ENCODE assay signal across 16 cellular contexts in the genomic region with DNA sequence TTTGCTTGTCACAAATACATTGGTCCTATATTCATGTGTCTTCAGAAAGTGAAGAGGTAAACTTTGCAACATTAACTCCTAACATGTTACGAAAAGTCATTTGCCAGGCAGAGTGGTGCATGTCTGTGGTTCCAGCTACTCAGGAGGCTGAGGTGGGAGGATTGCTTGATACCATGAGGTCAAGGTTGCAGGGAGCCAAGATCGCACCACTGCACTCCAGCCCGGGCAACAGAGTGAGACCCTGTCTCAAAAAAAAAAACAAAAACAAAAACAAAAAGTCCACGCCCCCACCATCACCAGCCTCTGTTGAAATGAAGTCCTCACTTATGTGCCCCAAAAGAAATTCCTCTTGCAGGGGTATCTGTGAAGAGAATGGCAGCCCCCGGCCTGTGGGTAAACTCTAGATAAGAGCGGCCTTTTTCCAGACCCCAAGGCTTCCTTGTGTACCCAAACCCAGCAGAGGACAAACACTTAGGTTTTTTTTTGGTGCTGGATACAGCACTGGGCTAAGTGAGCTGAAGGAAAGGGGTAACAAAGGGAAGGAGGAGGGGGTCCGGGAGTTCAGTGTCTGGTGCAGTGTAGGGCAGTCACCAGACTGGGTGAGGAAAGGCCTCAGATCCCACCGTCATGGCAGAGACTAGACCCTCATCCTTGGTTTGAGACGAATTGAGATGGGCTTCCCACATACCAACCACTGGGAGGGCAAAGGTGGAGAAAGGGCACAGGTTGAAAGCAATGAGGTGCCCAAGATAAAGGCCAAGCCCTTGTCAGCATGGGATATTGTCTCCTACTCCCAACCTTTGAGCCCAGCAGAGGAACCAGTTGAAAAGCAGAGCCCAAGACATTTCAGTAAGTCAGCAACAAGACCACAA.
"Had no signal": no experiment of that assay in that cellular context is flagged by ENCODE, and none has a peak within 500 bp of the region (broad histone marks: within the 10 kb centered on the region; RNA-seq: fewer than 3 reads in every experiment).

No MANE protein-coding gene starts in this region.

- FAIRE-seq: keratinocyte had no signal

- H3K27ac ChIP-seq: epithelial cell of prostate, gastroesophageal sphincter, left ventricle myocardium inferior, neural progenitor cell, parathyroid adenoma, thyroid gland, vagina had no signal

- H3K27me3 ChIP-seq: gastroesophageal sphincter, neural progenitor cell, thyroid gland, vagina had no signal

- DNase-seq: activated CD4-positive, CD25-positive, alpha-beta regulatory T cell treated with anti-CD3 and anti-CD28 coated beads, Interleukin-2, amount 50 U/mL, for 72 hours; activated naive CD4-positive, alpha-beta T cell treated with anti-CD3 and anti-CD28 coated beads, Interleukin-2, amount 50 U/mL, for 16 hours; amygdala; cortex of kidney; effector CD8-positive, alpha-beta T cell; left ventricle myocardium inferior; retina; stimulated activated CD4-positive, alpha-beta T cell treated with anti-CD3 and anti-CD28 coated beads, Interleukin-4, amount 100 ng/mL, for 4 hours; SW 1271; thyroid gland had no signal

- H3K4me1 ChIP-seq: gastroesophageal sphincter, neural progenitor cell, parathyroid adenoma, thyroid gland, vagina had no signal

- ATAC-seq: gastroesophageal sphincter had no signal

- H3K9me3 ChIP-seq: thyroid gland, vagina had no signal

- H3K9ac ChIP-seq: neural progenitor cell, parathyroid adenoma had no signal

- H3K36me3 ChIP-seq: neural progenitor cell had no signal

- H2AFZ ChIP-seq: neural progenitor cell, parathyroid adenoma had no signal

- H3K4me3 ChIP-seq: gastroesophageal sphincter, left ventricle myocardium inferior, neural progenitor cell, thyroid gland, vagina had no signal

- H3K4me2 ChIP-seq: neural progenitor cell had no signal
